In the genomic region with DNA sequence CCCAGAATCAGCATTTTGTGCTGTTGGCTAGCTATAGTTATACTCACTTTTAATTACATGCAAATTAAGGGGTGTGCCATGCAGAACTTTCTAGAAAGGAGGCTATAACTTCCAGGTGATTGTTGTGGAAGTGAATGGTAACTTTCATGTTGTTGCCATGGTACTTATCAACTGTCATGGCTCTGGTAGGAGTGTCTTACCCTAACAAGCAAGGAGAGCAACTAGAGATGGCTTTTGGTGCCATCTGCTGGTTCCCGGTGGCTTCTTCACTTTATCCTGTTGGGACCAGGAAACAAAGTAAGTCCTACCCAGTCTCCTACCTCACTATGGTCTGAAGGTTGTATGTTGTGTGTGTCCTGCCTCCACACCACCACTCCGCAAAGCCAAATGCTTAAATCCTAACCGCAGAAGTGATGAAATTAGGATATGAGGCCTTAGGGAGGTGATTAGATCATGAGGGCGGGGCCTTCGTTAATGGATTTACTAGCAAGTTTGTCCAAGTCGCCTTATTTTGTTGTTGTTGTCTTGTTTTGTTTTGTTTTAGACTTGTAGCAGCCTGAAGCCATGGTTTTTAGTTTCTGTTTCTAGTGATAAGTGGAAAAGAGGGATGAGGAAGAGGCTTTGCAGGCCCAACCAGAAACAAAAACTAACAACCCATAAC, we compare ENCODE assay signal across 2 cellular contexts.
A peak's percentile ranks its signal among the peaks of the same experiment; 100 is the strongest.
TF ChIP-seq lines count a peak whose summit lies in the region.

No MANE protein-coding gene starts in this region.

TF ChIP-seq in IMR-90, 13 proteins besides CTCF, POLR2A, EP300 and RAD21:
- TF ChIP-seq MAFK (IDR thresholded peaks at IDR 0.05; ENCODE audit: low read depth, low read length) (no peak), SMC3 (IDR thresholded peaks at IDR 0.05; ENCODE audit: low read depth, low read length) (peak; percentile 91), NFE2L2 (IDR thresholded peaks at IDR 0.05; ENCODE audit: low read depth, low read length) (no peak)
- TF ChIP-seq, protein P1, sequence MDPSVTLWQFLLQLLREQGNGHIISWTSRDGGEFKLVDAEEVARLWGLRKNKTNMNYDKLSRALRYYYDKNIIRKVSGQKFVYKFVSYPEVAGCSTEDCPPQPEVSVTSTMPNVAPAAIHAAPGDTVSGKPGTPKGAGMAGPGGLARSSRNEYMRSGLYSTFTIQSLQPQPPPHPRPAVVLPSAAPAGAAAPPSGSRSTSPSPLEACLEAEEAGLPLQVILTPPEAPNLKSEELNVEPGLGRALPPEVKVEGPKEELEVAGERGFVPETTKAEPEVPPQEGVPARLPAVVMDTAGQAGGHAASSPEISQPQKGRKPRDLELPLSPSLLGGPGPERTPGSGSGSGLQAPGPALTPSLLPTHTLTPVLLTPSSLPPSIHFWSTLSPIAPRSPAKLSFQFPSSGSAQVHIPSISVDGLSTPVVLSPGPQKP (IDR thresholded peaks at IDR 0.05; ENCODE audit: borderline replicate concordance, low read depth, low read length): no peak
TF ChIP-seq in IMR-90: peak in this region for 1.

TF ChIP-seq in H1, 55 proteins besides CTCF, POLR2A, EP300 and RAD21:
- TF ChIP-seq CREB1 (IDR thresholded peaks at IDR 0.05): no peak
- peak; percentile 81 for TF ChIP-seq YY1 (IDR thresholded peaks at IDR 0.05; ENCODE audit: low read depth, low read length)
- peak in 1 of 2 experiments; percentile 91; a peak in 2 of 4 replicates for TF ChIP-seq SIN3A (conservative IDR thresholded peaks at IDR 0.05 in 1 of 2, IDR thresholded peaks at IDR 0.05 in 1 of 2; ENCODE audit: low read depth in 1 of 2, low read length in 2 of 2)
TF ChIP-seq in H1: peak in this region for 2.
